In the genomic region with DNA sequence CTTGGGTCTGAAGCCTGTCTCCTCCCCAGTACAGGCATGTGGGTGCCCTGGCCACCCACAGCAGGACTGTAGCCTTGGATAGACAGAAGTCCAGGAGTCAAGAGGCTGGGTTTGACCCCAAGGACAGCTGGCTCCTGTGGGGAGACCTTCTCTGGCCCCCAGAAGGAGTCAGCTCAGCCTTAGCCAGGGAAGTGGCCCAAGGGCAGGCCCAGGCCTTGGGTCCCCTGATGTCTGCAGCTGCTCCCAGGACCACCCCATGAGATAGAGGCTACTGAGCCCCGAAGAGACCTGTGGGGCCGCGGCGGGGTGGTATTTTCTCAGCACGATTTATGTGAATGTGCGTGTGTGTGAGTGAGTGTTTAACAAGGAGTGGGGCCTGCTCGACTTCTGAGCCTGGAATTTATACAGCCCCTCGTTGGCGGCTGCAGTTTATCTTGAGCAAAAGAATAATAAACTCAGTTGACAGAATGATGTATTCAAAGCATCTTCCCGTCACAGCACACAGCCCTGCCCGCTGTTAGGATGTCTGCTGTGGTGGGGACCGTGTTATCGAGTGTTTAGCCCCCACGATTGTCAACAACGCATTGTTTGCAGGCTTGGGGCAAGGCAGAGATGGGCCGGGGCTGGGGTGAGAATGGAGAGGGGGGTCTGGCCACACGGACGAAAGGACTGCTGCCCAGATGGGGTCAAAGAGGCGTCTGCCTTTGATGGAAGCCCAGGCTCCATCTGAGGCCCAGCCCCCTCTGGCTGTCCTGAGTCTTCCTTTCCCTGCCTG, we compare ENCODE assay signal across 1 cellular context.
A peak's percentile ranks its signal among the peaks of the same experiment; 100 is the strongest.
TF ChIP-seq lines count a peak whose summit lies in the region.

No MANE protein-coding gene starts in this region.

TF ChIP-seq in K562, 482 proteins besides CTCF, POLR2A, EP300 and RAD21 (continued from another document):
- TF ChIP-seq, protein P1, sequence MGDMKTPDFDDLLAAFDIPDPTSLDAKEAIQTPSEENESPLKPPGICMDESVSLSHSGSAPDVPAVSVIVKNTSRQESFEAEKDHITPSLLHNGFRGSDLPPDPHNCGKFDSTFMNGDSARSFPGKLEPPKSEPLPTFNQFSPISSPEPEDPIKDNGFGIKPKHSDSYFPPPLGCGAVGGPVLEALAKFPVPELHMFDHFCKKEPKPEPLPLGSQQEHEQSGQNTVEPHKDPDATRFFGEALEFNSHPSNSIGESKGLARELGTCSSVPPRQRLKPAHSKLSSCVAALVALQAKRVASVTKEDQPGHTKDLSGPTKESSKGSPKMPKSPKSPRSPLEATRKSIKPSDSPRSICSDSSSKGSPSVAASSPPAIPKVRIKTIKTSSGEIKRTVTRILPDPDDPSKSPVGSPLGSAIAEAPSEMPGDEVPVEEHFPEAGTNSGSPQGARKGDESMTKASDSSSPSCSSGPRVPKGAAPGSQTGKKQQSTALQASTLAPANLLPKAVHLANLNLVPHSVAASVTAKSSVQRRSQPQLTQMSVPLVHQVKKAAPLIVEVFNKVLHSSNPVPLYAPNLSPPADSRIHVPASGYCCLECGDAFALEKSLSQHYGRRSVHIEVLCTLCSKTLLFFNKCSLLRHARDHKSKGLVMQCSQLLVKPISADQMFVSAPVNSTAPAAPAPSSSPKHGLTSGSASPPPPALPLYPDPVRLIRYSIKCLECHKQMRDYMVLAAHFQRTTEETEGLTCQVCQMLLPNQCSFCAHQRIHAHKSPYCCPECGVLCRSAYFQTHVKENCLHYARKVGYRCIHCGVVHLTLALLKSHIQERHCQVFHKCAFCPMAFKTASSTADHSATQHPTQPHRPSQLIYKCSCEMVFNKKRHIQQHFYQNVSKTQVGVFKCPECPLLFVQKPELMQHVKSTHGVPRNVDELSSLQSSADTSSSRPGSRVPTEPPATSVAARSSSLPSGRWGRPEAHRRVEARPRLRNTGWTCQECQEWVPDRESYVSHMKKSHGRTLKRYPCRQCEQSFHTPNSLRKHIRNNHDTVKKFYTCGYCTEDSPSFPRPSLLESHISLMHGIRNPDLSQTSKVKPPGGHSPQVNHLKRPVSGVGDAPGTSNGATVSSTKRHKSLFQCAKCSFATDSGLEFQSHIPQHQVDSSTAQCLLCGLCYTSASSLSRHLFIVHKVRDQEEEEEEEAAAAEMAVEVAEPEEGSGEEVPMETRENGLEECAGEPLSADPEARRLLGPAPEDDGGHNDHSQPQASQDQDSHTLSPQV (IDR thresholded peaks at IDR 0.05): 0 out of 2 replicates have a peak, but pooled peaks have one; percentile 19
- TF ChIP-seq, protein P2, sequence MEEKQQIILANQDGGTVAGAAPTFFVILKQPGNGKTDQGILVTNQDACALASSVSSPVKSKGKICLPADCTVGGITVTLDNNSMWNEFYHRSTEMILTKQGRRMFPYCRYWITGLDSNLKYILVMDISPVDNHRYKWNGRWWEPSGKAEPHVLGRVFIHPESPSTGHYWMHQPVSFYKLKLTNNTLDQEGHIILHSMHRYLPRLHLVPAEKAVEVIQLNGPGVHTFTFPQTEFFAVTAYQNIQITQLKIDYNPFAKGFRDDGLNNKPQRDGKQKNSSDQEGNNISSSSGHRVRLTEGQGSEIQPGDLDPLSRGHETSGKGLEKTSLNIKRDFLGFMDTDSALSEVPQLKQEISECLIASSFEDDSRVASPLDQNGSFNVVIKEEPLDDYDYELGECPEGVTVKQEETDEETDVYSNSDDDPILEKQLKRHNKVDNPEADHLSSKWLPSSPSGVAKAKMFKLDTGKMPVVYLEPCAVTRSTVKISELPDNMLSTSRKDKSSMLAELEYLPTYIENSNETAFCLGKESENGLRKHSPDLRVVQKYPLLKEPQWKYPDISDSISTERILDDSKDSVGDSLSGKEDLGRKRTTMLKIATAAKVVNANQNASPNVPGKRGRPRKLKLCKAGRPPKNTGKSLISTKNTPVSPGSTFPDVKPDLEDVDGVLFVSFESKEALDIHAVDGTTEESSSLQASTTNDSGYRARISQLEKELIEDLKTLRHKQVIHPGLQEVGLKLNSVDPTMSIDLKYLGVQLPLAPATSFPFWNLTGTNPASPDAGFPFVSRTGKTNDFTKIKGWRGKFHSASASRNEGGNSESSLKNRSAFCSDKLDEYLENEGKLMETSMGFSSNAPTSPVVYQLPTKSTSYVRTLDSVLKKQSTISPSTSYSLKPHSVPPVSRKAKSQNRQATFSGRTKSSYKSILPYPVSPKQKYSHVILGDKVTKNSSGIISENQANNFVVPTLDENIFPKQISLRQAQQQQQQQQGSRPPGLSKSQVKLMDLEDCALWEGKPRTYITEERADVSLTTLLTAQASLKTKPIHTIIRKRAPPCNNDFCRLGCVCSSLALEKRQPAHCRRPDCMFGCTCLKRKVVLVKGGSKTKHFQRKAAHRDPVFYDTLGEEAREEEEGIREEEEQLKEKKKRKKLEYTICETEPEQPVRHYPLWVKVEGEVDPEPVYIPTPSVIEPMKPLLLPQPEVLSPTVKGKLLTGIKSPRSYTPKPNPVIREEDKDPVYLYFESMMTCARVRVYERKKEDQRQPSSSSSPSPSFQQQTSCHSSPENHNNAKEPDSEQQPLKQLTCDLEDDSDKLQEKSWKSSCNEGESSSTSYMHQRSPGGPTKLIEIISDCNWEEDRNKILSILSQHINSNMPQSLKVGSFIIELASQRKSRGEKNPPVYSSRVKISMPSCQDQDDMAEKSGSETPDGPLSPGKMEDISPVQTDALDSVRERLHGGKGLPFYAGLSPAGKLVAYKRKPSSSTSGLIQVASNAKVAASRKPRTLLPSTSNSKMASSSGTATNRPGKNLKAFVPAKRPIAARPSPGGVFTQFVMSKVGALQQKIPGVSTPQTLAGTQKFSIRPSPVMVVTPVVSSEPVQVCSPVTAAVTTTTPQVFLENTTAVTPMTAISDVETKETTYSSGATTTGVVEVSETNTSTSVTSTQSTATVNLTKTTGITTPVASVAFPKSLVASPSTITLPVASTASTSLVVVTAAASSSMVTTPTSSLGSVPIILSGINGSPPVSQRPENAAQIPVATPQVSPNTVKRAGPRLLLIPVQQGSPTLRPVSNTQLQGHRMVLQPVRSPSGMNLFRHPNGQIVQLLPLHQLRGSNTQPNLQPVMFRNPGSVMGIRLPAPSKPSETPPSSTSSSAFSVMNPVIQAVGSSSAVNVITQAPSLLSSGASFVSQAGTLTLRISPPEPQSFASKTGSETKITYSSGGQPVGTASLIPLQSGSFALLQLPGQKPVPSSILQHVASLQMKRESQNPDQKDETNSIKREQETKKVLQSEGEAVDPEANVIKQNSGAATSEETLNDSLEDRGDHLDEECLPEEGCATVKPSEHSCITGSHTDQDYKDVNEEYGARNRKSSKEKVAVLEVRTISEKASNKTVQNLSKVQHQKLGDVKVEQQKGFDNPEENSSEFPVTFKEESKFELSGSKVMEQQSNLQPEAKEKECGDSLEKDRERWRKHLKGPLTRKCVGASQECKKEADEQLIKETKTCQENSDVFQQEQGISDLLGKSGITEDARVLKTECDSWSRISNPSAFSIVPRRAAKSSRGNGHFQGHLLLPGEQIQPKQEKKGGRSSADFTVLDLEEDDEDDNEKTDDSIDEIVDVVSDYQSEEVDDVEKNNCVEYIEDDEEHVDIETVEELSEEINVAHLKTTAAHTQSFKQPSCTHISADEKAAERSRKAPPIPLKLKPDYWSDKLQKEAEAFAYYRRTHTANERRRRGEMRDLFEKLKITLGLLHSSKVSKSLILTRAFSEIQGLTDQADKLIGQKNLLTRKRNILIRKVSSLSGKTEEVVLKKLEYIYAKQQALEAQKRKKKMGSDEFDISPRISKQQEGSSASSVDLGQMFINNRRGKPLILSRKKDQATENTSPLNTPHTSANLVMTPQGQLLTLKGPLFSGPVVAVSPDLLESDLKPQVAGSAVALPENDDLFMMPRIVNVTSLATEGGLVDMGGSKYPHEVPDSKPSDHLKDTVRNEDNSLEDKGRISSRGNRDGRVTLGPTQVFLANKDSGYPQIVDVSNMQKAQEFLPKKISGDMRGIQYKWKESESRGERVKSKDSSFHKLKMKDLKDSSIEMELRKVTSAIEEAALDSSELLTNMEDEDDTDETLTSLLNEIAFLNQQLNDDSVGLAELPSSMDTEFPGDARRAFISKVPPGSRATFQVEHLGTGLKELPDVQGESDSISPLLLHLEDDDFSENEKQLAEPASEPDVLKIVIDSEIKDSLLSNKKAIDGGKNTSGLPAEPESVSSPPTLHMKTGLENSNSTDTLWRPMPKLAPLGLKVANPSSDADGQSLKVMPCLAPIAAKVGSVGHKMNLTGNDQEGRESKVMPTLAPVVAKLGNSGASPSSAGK (IDR thresholded peaks at IDR 0.05): no peak
- no peak for TF ChIP-seq RBBP5 (IDR thresholded peaks at IDR 0.05; ENCODE audit: borderline replicate concordance, insufficient read depth, low read length, poor library complexity, severe bottlenecking)
- no peak for TF ChIP-seq PHTF2 (CRISPR knock-in tag; IDR thresholded peaks at IDR 0.05)
- 0 out of 4 replicates have a peak, but pooled peaks of 1 of the 2 experiments have one; percentile 41 for TF ChIP-seq MAZ (CRISPR knock-in tag; conservative IDR thresholded peaks at IDR 0.05 in 1 of 2, IDR thresholded peaks at IDR 0.05 in 1 of 2)
- no peak for TF ChIP-seq CBX8 (IDR thresholded peaks at IDR 0.05; ENCODE audit: borderline replicate concordance, extremely low read depth, low read depth, low read length, poor library complexity, severe bottlenecking)
- no peak for TF ChIP-seq ZC3H11A (IDR thresholded peaks at IDR 0.05; ENCODE audit: low read depth, low read length)
- no peak for TF ChIP-seq ZNF445 (CRISPR knock-in tag; IDR thresholded peaks at IDR 0.05; ENCODE audit: low read depth)
- no peak for TF ChIP-seq HNRNPL (IDR thresholded peaks at IDR 0.05; ENCODE audit: low read depth, low read length)
- TF ChIP-seq ZNF274 (IDR thresholded peaks at IDR 0.05; ENCODE audit: borderline replicate concordance, low read depth, low read length): no peak
- TF ChIP-seq, protein P3, sequence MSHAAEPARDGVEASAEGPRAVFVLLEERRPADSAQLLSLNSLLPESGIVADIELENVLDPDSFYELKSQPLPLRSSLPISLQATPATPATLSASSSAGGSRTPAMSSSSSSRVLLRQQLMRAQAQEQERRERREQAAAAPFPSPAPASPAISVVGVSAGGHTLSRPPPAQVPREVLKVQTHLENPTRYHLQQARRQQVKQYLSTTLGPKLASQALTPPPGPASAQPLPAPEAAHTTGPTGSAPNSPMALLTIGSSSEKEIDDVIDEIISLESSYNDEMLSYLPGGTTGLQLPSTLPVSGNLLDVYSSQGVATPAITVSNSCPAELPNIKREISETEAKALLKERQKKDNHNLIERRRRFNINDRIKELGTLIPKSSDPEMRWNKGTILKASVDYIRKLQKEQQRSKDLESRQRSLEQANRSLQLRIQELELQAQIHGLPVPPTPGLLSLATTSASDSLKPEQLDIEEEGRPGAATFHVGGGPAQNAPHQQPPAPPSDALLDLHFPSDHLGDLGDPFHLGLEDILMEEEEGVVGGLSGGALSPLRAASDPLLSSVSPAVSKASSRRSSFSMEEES (CRISPR knock-in tag; IDR thresholded peaks at IDR 0.05): no peak
- no peak for TF ChIP-seq RBM39 (optimal IDR thresholded peaks at IDR 0.05; ENCODE audit: low read depth, low read length)
- TF ChIP-seq, protein P4, sequence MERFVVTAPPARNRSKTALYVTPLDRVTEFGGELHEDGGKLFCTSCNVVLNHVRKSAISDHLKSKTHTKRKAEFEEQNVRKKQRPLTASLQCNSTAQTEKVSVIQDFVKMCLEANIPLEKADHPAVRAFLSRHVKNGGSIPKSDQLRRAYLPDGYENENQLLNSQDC (CRISPR knock-in tag; IDR thresholded peaks at IDR 0.05): no peak
- no peak for TF ChIP-seq MED1 (CRISPR knock-in tag; IDR thresholded peaks at IDR 0.05; ENCODE audit: borderline replicate concordance)
